Comparison of ENCODE assay signal across 27 cellular contexts in genomic region chr14:95849761-95850160, GRCh38. TPM values are rescaled to one million over a fixed set of nuclear protein-coding genes. Genes with fewer than 3 reads are reported as not detected.
DNase-seq lines count a peak whose midpoint lies in the region; ATAC-seq, FAIRE-seq and TF ChIP-seq lines count a peak whose summit lies in the region.
"Had no signal": no experiment of that assay in that cellular context is flagged by ENCODE, and none has a peak within 500 bp of the region (broad histone marks: within the 10 kb centered on the region; RNA-seq: fewer than 3 reads in every experiment).

No MANE protein-coding gene starts in this region.

- H3K4ac ChIP-seq in H1 (replicated peaks; ENCODE audit: insufficient read length, low read depth, low read length): peak overlapping the region; percentile 50
- no peak overlapping the region for H3K4ac ChIP-seq in mesendoderm (ENCODE audit: low read depth, low read length)

- TF ChIP-seq POLR2A in H1 (IDR thresholded peaks at IDR 0.05; ENCODE audit: control extremely low read depth in 1 of 2, low read depth in 2 of 2, low read length in 2 of 2): no peak

- no peaks in the 10 kb centered on the region for H3K9me2 ChIP-seq in GM23338 (ENCODE audit: insufficient read depth)

- ATAC-seq in GM23338: no peak
- ATAC-seq in activated CD4-positive, CD25-positive, alpha-beta regulatory T cell treated with anti-CD3 and anti-CD28 coated beads, Interleukin-2, amount 50 U/mL, for 24 hours: no peak

- H3K23ac ChIP-seq in H1 (ENCODE audit: insufficient read length): no peak overlapping the region
- H3K23ac ChIP-seq in mesendoderm (ENCODE audit: low read length): no peak overlapping the region

- no peak overlapping the region for H3K4me3 Mint-ChIP-seq in GM23338
- H3K4me3 Mint-ChIP-seq: CD14-positive monocyte; CD4-positive, alpha-beta memory T cell; CD4-positive, CD25-positive, alpha-beta regulatory T cell; CD8-positive, alpha-beta memory T cell had no signal

- no peak overlapping the region for H4K5ac ChIP-seq in H1 (ENCODE audit: insufficient read length, low read depth, low read length)
- H4K5ac ChIP-seq in mesendoderm (ENCODE audit: low read length): no peak overlapping the region

- FAIRE-seq in H1 (lab: Jason Lieb, UNC) (no peak), RCC 7860 (lab: Jason Lieb, UNC) (no peak)
- FAIRE-seq: A204.1, D721Med, G401.6, GM12891 had no signal

- H3F3A ChIP-seq in GM23338 (replicated peaks; ENCODE audit: low read depth): no peaks in the 10 kb centered on the region

- H2BK20ac ChIP-seq in H1 (ENCODE audit: low read length): no peak overlapping the region

- no peak overlapping the region for H2BK120ac ChIP-seq in H1 (replicated peaks; ENCODE audit: low read depth, low read length)
- no peak overlapping the region for H2BK120ac ChIP-seq in mesendoderm (ENCODE audit: low read depth, low read length)

- 0 out of 4 replicates have a peak, but pooled peaks cover 0 to 3% of the 10 kb centered on the region in 2 experiments for H3K9me3 ChIP-seq in H1 (ENCODE audit: insufficient read depth in 2 of 2, low read depth in 1 of 2, low read length in 1 of 2)
- H3K9me3 ChIP-seq: BE2C, BLaER1, Caco-2 had no signal

- H3K36me3 Mint-ChIP-seq in GM23338 (ENCODE audit: low read depth): no peaks in the 10 kb centered on the region
- H3K36me3 Mint-ChIP-seq: CD14-positive monocyte; CD4-positive, alpha-beta memory T cell; CD4-positive, CD25-positive, alpha-beta regulatory T cell had no signal

- H3K18ac ChIP-seq in H1 (ENCODE audit: extremely low read depth, low read length) (no peak overlapping the region), mesendoderm (ENCODE audit: low read length) (no peak overlapping the region)

- no peak overlapping the region for H3K27ac Mint-ChIP-seq in GM23338
- H3K27ac Mint-ChIP-seq: CD14-positive monocyte; CD4-positive, alpha-beta memory T cell; CD4-positive, CD25-positive, alpha-beta regulatory T cell; CD8-positive, alpha-beta memory T cell had no signal

- H4K91ac ChIP-seq in H1 (replicated peaks; ENCODE audit: insufficient read length, low read length): peak overlapping the region; percentile 55

- POLR2A ChIA-PET in H1 (lab: Charles Lee; ENCODE audit: partially characterized antibody): no interaction called here

- H3K4me2 ChIP-seq in GM23338 (no peak overlapping the region), H1 (ENCODE audit: insufficient read depth in 1 of 2, low read depth in 2 of 2, low read length in 2 of 2) (no peak overlapping the region), mesendoderm (ENCODE audit: low read length) (no peak overlapping the region)
- H3K4me2 ChIP-seq: BLaER1 had no signal

- H3K27me3 ChIP-seq in GM23338 (ENCODE audit: insufficient read depth) (no peaks in the 10 kb centered on the region), H1 (replicated peaks in 1 of 4; ENCODE audit: control insufficient read depth in 3 of 4, extremely low read depth in 1 of 4, insufficient read depth in 3 of 4, low read length in 3 of 4) (no peaks in the 10 kb centered on the region; a peak in 1 of 7 replicates), mesendoderm (ENCODE audit: insufficient read depth, low read length, poor library complexity) (no peaks in the 10 kb centered on the region)
- H3K27me3 ChIP-seq: BLaER1 had no signal

- peak overlapping the region; percentile 47; the same call in 1 of the 2 replicates for H2AFZ ChIP-seq in GM23338
- H2AFZ ChIP-seq in H1 (ENCODE audit: low read length): no peak overlapping the region

- H3K4me1 ChIP-seq in GM23338 (ENCODE audit: insufficient read depth) (peaks cover 6% of the 10 kb centered on the region; the same call in 1 of the 2 replicates), H1 (replicated peaks in 1 of 4; ENCODE audit: control insufficient read depth in 3 of 4, insufficient read depth in 4 of 4, low read length in 3 of 4) (peaks cover 0 to 6% (median 0%) of the 10 kb centered on the region in 4 experiments; a peak in 1 of 7 replicates), mesendoderm (ENCODE audit: control insufficient read depth, low read depth, low read length) (no peaks in the 10 kb centered on the region)
- H3K4me1 ChIP-seq: BE2C, Caco-2 had no signal

- no peak for TF ChIP-seq RAD21 in H1 (IDR thresholded peaks at IDR 0.05 in 1 of 2, conservative IDR thresholded peaks at IDR 0.05 in 1 of 2; ENCODE audit: low read depth in 2 of 2, low read length in 2 of 2)

- H3K4me3 ChIP-seq in GM23338 (no peak overlapping the region), H1 (ENCODE audit: extremely low read depth in 1 of 4, insufficient read depth in 2 of 4, low read depth in 3 of 4, low read length in 4 of 4) (no peak overlapping the region), mesendoderm (ENCODE audit: low read length) (no peak overlapping the region)
- H3K4me3 ChIP-seq: BLaER1 had no signal

- no peaks in the 10 kb centered on the region for H3K79me2 ChIP-seq in GM23338 (replicated peaks; ENCODE audit: insufficient read depth)
- no peaks in the 10 kb centered on the region for H3K79me2 ChIP-seq in H1 (ENCODE audit: control insufficient read depth in 1 of 2, insufficient read depth in 2 of 2, low read length in 2 of 2)
- no peaks in the 10 kb centered on the region for H3K79me2 ChIP-seq in mesendoderm (ENCODE audit: control insufficient read depth, insufficient read depth, low read length)

- H2BK15ac ChIP-seq in H1 (ENCODE audit: low read length): 0 out of 2 replicates have a peak overlapping the region, but pooled peaks have one; percentile 54
- H2BK15ac ChIP-seq in mesendoderm (replicated peaks; ENCODE audit: low read depth): no peak overlapping the region

- CTCF ChIA-PET in H1 (lab: Charles Lee; ENCODE audit: partially characterized antibody): interaction anchor here (0.7 to 1.9 kb wide), 9 partner anchors 9 to 302 kb away, joined by 3 to 10 read pairs (median 3); no protein-coding TSS in a partner anchor

- H3K9ac ChIP-seq in H1 (replicated peaks in 1 of 4; ENCODE audit: extremely low read depth in 1 of 4, low read depth in 3 of 4, low read length in 3 of 4): no peak overlapping the region
- no peak overlapping the region for H3K9ac ChIP-seq in mesendoderm (ENCODE audit: low read length)
- H3K9ac ChIP-seq: BLaER1 had no signal

- H3K4me1 Mint-ChIP-seq in GM23338: peaks cover 8% of the 10 kb centered on the region; the same call in 2 of the 3 replicates
- H3K4me1 Mint-ChIP-seq: CD14-positive monocyte; CD4-positive, alpha-beta memory T cell; CD4-positive, CD25-positive, alpha-beta regulatory T cell; CD8-positive, alpha-beta memory T cell had no signal

- H4K20me1 ChIP-seq in GM23338 (replicated peaks; ENCODE audit: insufficient read depth) (no peaks in the 10 kb centered on the region), H1 (replicated peaks in 1 of 2; ENCODE audit: control insufficient read depth in 1 of 2, insufficient read depth in 2 of 2, low read length in 2 of 2) (no peaks in the 10 kb centered on the region)
- H4K20me1 ChIP-seq: BLaER1 had no signal

- H4K8ac ChIP-seq in H1 (ENCODE audit: extremely low read depth, insufficient read depth, low read length) (no peak overlapping the region), mesendoderm (ENCODE audit: low read depth, low read length) (no peak overlapping the region)

- TF ChIP-seq CTCF in GM23338 (conservative IDR thresholded peaks at IDR 0.05; ENCODE audit: low read depth in 2 of 2) (no peak), H1 (IDR thresholded peaks at IDR 0.05; ENCODE audit: control extremely low read depth in 1 of 3, insufficient read depth in 1 of 3, low read depth in 1 of 3, low read length in 3 of 3) (no peak)

- no peaks in the 10 kb centered on the region for H3K36me3 ChIP-seq in GM23338 (ENCODE audit: insufficient read depth)
- H3K36me3 ChIP-seq in H1 (ENCODE audit: control insufficient read depth in 2 of 4, insufficient read depth in 4 of 4, low read length in 3 of 4): no peaks in the 10 kb centered on the region
- H3K36me3 ChIP-seq in mesendoderm (ENCODE audit: control insufficient read depth, insufficient read depth, low read length): no peaks in the 10 kb centered on the region
- H3K36me3 ChIP-seq: BE2C, BLaER1 had no signal

- H2BK12ac ChIP-seq in H1 (ENCODE audit: low read depth, low read length): no peak overlapping the region

- H2AK5ac ChIP-seq in H1 (ENCODE audit: low read depth, low read length) (no peak overlapping the region), mesendoderm (ENCODE audit: low read length) (no peak overlapping the region)

- no peaks in the 10 kb centered on the region for H3K23me2 ChIP-seq in H1 (ENCODE audit: low read depth, low read length)

- H3K27ac ChIP-seq in GM23338 (ENCODE audit: low read depth) (no peak overlapping the region), H1 (ENCODE audit: low read depth, low read length) (no peak overlapping the region), mesendoderm (ENCODE audit: low read depth, low read length) (no peak overlapping the region)
- H3K27ac ChIP-seq: BLaER1 had no signal

- DNase-seq in GM23338 (ENCODE audit: low spot score) (no peak), H1 (ENCODE audit: low read depth in 1 of 2, low spot score in 2 of 2) (no peak), iPS-NIHi7 (ENCODE audit: extremely low spot score) (peak; percentile 27), mesendoderm (peak; percentile 64), RCC 7860 (ENCODE audit: low spot score) (no peak), COLO829 (ENCODE audit: low spot score) (no peak), SW 1271 (lab: John Stamatoyannopoulos, UW) (no peak)
- DNase-seq: 8988T; ACHN; BE2C; C1 segment of cervical spinal cord; Caco-2; Calu3; CD4-positive, alpha-beta memory T cell; CD4-positive, CD25-positive, alpha-beta regulatory T cell; CD8-positive, alpha-beta memory T cell; DMS79 treated with DMSO at 0.1 percent for 48 hours; GF-D8 had no signal

- H3K14ac ChIP-seq in H1 (ENCODE audit: insufficient read length): no peak overlapping the region

- no peaks in the 10 kb centered on the region for H3K9me3 Mint-ChIP-seq in GM23338
- H3K9me3 Mint-ChIP-seq: CD8-positive, alpha-beta memory T cell had no signal

- no peak overlapping the region for H3K56ac ChIP-seq in H1 (replicated peaks; ENCODE audit: insufficient read length, low read depth, low read length)
- no peak overlapping the region for H3K56ac ChIP-seq in mesendoderm (ENCODE audit: low read length)

- 91% methylated on average over 3 of the region's 3 CpGs; no CpG with 5 or more reads in 1 of the 2 experiments for WGBS in H1 (ENCODE audit: extremely low coverage in 1 of 2, insufficient coverage in 1 of 2, insufficient read length in 1 of 2, insufficient replicate concordance in 2 of 2, low coverage in 1 of 2, low lambda C conversion rate in 2 of 2, missing lambda C conversion rate in 1 of 2), 2 experiments
- WGBS in mesendoderm (ENCODE audit: extremely low coverage, insufficient coverage, low lambda C conversion rate): no CpG with 5 or more reads among the region's 3 CpGs

- H3K27me3 Mint-ChIP-seq in GM23338 (ENCODE audit: insufficient read depth, low read depth, poor library complexity): peaks cover 1% of the 10 kb centered on the region

- H2BK5ac ChIP-seq in H1 (ENCODE audit: low read depth, low read length) (no peak overlapping the region), mesendoderm (ENCODE audit: low read length) (no peak overlapping the region)

- H3K79me1 ChIP-seq in H1 (ENCODE audit: low read depth, low read length) (no peaks in the 10 kb centered on the region), mesendoderm (ENCODE audit: low read length) (no peaks in the 10 kb centered on the region)

- no peak for TF ChIP-seq EP300 in H1 (IDR thresholded peaks at IDR 0.05; ENCODE audit: borderline replicate concordance in 1 of 2, low read depth in 2 of 2, low read length in 2 of 2)

RNA-seq across cellular contexts. Expression of gene TUNAR, which starts 26.9 kb away (rescaled TPM):
- total RNA-seq in GM23338 (2014; rRNA removed; shearing (Covaris generic)): 54.1 and 56.2 TPM in 2 replicates
- 21.8 and 23.1 TPM in 2 replicates for polyA plus RNA-seq in GM23338 (2016; fragmentation: Nextera tagmentation; extraction: Ambion mirVana)
- 63.7 and 63.9 TPM in 2 replicates for total RNA-seq in H1 (2021; fragmentation: NEBNext Ultra II Directional; extraction: Animal tissue kit (Norgen Biotek cat#: 25700))
- polyA plus RNA-seq in H1 (2011; rRNA removed): 12.3 and 12.8 TPM in 2 replicates
- 18.2 TPM for polyA plus RNA-seq in H1 (2011; cell fraction: cytosol; rRNA removed)
- 13.0 TPM for polyA plus RNA-seq in H1 (2011; cell fraction: nucleus; rRNA removed)
- polyA plus RNA-seq in H1 (2012, experiment 1 of 2): 48.9 to 70.8 TPM (median 51.8 TPM) in 4 replicates
- polyA plus RNA-seq in H1 (2012, experiment 2 of 2): 53.8 TPM
- polyA plus RNA-seq in H1 (2013, experiment 1 of 2): 46.4 TPM
- 49.6 TPM for polyA plus RNA-seq in H1 (2013, experiment 2 of 2)
- polyA minus RNA-seq in H1 (2011; rRNA and poly(A)+ RNA removed): 11.2 and 12.1 TPM in 2 replicates
- 16.5 TPM for polyA minus RNA-seq in H1 (2011; cell fraction: cytosol; rRNA and poly(A)+ RNA removed)
- polyA minus RNA-seq in H1 (2011; cell fraction: nucleus; rRNA and poly(A)+ RNA removed): 15.7 TPM
- polyA plus RNA-seq in mesendoderm (2013, experiment 1 of 2): 48.9 TPM
- 51.3 TPM for polyA plus RNA-seq in mesendoderm (2013, experiment 2 of 2)
- total RNA-seq: A673; Caco-2; Calu3; CD4-positive, alpha-beta memory T cell; CD4-positive, CD25-positive, alpha-beta regulatory T cell; CD8-positive, alpha-beta memory T cell had no signal
- polyA plus RNA-seq: AG04450; CD14-positive monocyte; CD4-positive, alpha-beta memory T cell; CD4-positive, CD25-positive, alpha-beta regulatory T cell; CD8-positive, alpha-beta memory T cell had no signal

Comparison
In these comparisons a context has a peak if more than half of its experiments do, and no peak if none do; other contexts are left out.
1. DNase-seq: peak in iPS-NIHi7 (single experiment) and mesendoderm (single experiment); none in GM23338 (single experiment), H1 (0 of 2), RCC 7860 (single experiment), COLO829 (single experiment) and SW 1271 (0 of 2).